Comparison of ENCODE assay signal across 8 cellular contexts in genomic region chr1:11645670-11646265, GRCh38. TPM values are rescaled to one million over a fixed set of nuclear protein-coding genes. Genes with fewer than 3 reads are reported as not detected.
DNase-seq lines count a peak whose midpoint lies in the region; ATAC-seq and TF ChIP-seq lines count a peak whose summit lies in the region.

No MANE protein-coding gene starts in this region.

- H3K4me3 ChIP-seq in spleen: no peak overlapping the region

- no peak overlapping the region for H3K27ac ChIP-seq in spleen

- WGBS in spleen, 5 donors: 29 to 36% (median 30%) methylated on average over 8 of the region's 8 CpGs

- peaks cover 0 to 63% (median 12%) of the 10 kb centered on the region in 7 donors for H3K27me3 ChIP-seq in spleen (replicated peaks in 1 of 7)

- TF ChIP-seq POLR2A in spleen (IDR thresholded peaks at IDR 0.05): no peak

- DNase-seq in GM10266 (ENCODE audit: extremely low spot score): peak; percentile 72
- peak; percentile 39 for DNase-seq in NCI-H187 treated with DMSO at 0.1 percent for 48 hours (lab: John Stamatoyannopoulos, UW)
- DNase-seq in T-helper 22 cell (ENCODE audit: low read depth): peak; percentile 37
- DNase-seq in anterior cingulate cortex (lab: John Stamatoyannopoulos, UW): peak in 54 of 58 donors; percentile 27 to 93 (median 70)
- peak; percentile 79 for DNase-seq in hepatic stellate cell (ENCODE audit: low spot score)
- peak; percentile 94 for DNase-seq in spleen

- intact Hi-C loops in spleen (cut with DNase I; ENCODE audit: low total_unique reads): loop anchor here (5.0 to 10.0 kb wide), 2 partner anchors 171 to 608 kb away; partner anchors contain the start of gene DISP3

- ATAC-seq in HG03571 (IDR thresholded peaks at IDR 0.05; ENCODE audit: unreplicated experiment) (no peak), HG03025 (IDR thresholded peaks at IDR 0.05; ENCODE audit: low FRiP score, unreplicated experiment) (no peak)

- TF ChIP-seq CTCF in GM10266 (IDR thresholded peaks at IDR 0.05; ENCODE audit: control insufficient read depth, insufficient read depth, low read depth, missing control alignments): peak; percentile 92
- TF ChIP-seq CTCF in spleen (IDR thresholded peaks at IDR 0.05 in 8 of 11, conservative IDR thresholded peaks at IDR 0.05 in 3 of 11): peak; percentile 34 to 87 (median 73)

- H3K4me1 ChIP-seq in spleen: peaks cover 0 to 28% (median 22%) of the 10 kb centered on the region in 6 donors

- no peaks in the 10 kb centered on the region for H3K9me3 ChIP-seq in spleen

- H3K36me3 ChIP-seq in spleen: no peaks in the 10 kb centered on the region

RNA-seq across cellular contexts. Expression of gene FBXO2, which starts 8.5 kb away (rescaled TPM):
- total RNA-seq in spleen: 1 to 10 TPM; 2.1 to 6.7 (median 4.5) TPM
- polyA plus RNA-seq in spleen: 1 to 10 TPM; 3.8 to 5.8 (median 5.8) TPM

RNA-seq across cellular contexts. Expression of gene FBXO44, which starts 8.9 kb away (rescaled TPM):
- total RNA-seq in spleen: 10 to 100 TPM; 15.3 to 30.5 (median 21.6) TPM
- 10 to 100 TPM; 27.9 to 39.4 (median 37.1) TPM for polyA plus RNA-seq in spleen

RNA-seq across cellular contexts. Expression of gene FBXO6, which starts 18.2 kb away (rescaled TPM):
- 10 to 100 TPM in 6 of 7 donors, 1 to 10 TPM in 1; 8.1 to 21.2 (median 14.5) TPM for total RNA-seq in spleen
- polyA plus RNA-seq in spleen: 10 to 100 TPM; 13.1 to 19.5 (median 16.5) TPM

RNA-seq across cellular contexts. Expression of gene MAD2L2, which starts 35.2 kb away (rescaled TPM):
- 10 to 100 TPM; 22.7 to 41.0 (median 29.8) TPM for total RNA-seq in spleen
- 10 to 100 TPM; 30.8 to 42.1 (median 37.2) TPM for polyA plus RNA-seq in spleen

RNA-seq across cellular contexts. Expression of gene DRAXIN, which starts 45.7 kb away (rescaled TPM):
- under 1 TPM in 4 of 7 donors, not detected in 3; 0.09 to 0.37 (median 0.17) TPM for total RNA-seq in spleen
- polyA plus RNA-seq in spleen: under 1 TPM; 0.04 to 0.10 (median 0.06) TPM

Comparison
In these comparisons a context has a peak if more than half of its experiments do, and no peak if none do; other contexts are left out.
1. DNase-seq: peak in every context shown above with its lines; median percentile 94 in spleen; 79 in hepatic stellate cell; 72 in GM10266; 70 in anterior cingulate cortex; 39 in NCI-H187 treated with DMSO at 0.1 percent for 48 hours; 37 in T-helper 22 cell.